ENCODE assay signal across 9 cellular contexts in genomic region chr20:46552460-46553420, GRCh38. TPM values are rescaled to one million over a fixed set of nuclear protein-coding genes. Genes with fewer than 3 reads are reported as not detected.
DNase-seq lines count a peak whose midpoint lies in the region; ATAC-seq, FAIRE-seq and TF ChIP-seq lines count a peak whose summit lies in the region.
"Had no signal": no experiment of that assay in that cellular context is flagged by ENCODE, and none has a peak within 500 bp of the region (broad histone marks: within the 10 kb centered on the region; RNA-seq: fewer than 3 reads in every experiment).

No MANE protein-coding gene starts in this region.

- peak overlapping the region; percentile 75 for H3K27ac Mint-ChIP-seq in activated CD4-positive, alpha-beta T cell treated with anti-CD3 and anti-CD28 coated beads, Interleukin-2, amount 10 ng/mL, durations not matched to agents 7 days and 5 days

- H3K36me3 Mint-ChIP-seq in activated CD4-positive, alpha-beta T cell treated with anti-CD3 and anti-CD28 coated beads, Interleukin-2, amount 10 ng/mL, durations not matched to agents 7 days and 5 days (ENCODE audit: low read depth), result no peaks in the 10 kb centered on the region

- TF ChIP-seq CTCF in left lung (IDR thresholded peaks at IDR 0.05), result no peak

- CTCF ChIA-PET in activated CD4-positive, alpha-beta T cell treated with anti-CD3 and anti-CD28 coated beads, Interleukin-2, amount 10 ng/mL, durations not matched to agents 7 days and 5 days (lab: Charles Lee), result interaction anchor here (2.1 kb wide), 1 partner anchor 10 kb away, joined by 9 read pairs; no protein-coding TSS in a partner anchor

- no peak overlapping the region for H3K4me3 ChIP-seq in left lung

- H3K27me3 ChIP-seq in left lung, result peaks cover 0 to 23% of the 10 kb centered on the region in 2 donors

- no peaks in the 10 kb centered on the region for H3K9me3 ChIP-seq in left lung

- no peaks in the 10 kb centered on the region for H3K9me3 Mint-ChIP-seq in activated CD4-positive, alpha-beta T cell treated with anti-CD3 and anti-CD28 coated beads, Interleukin-2, amount 10 ng/mL, durations not matched to agents 7 days and 5 days

- H3K4me1 ChIP-seq in left lung, result peaks cover 0 to 14% of the 10 kb centered on the region in 2 donors

- H3K4me1 Mint-ChIP-seq in activated CD4-positive, alpha-beta T cell treated with anti-CD3 and anti-CD28 coated beads, Interleukin-2, amount 10 ng/mL, durations not matched to agents 7 days and 5 days, result peaks cover 54% of the 10 kb centered on the region

- H3K27me3 Mint-ChIP-seq in activated CD4-positive, alpha-beta T cell treated with anti-CD3 and anti-CD28 coated beads, Interleukin-2, amount 10 ng/mL, durations not matched to agents 7 days and 5 days, result peaks cover 4% of the 10 kb centered on the region

- DNase-seq in activated CD4-positive, CD25-positive, alpha-beta regulatory T cell treated with anti-CD3 and anti-CD28 coated beads, Interleukin-2, amount 50 U/mL, for 72 hours, result no peak
- DNase-seq in activated CD4-positive, alpha-beta T cell treated with anti-CD3 and anti-CD28 coated beads, Interleukin-2, amount 10 ng/mL, durations not matched to agents 7 days and 5 days, result peak; percentile 67
- peak; percentile 15 for DNase-seq in stimulated activated CD4-positive, alpha-beta T cell treated with anti-CD3 and anti-CD28 coated beads, Interleukin-4, amount 100 ng/mL, for 1 hour
- DNase-seq in posterior cingulate gyrus (no peak), left lung (no peak), H54 (ENCODE audit: insufficient read length, low spot score) (no peak)

- no peak for FAIRE-seq in H54 (lab: Jason Lieb, UNC)
- FAIRE-seq: A204.1 had no signal

- H3K36me3 ChIP-seq in left lung, result no peaks in the 10 kb centered on the region

- H3K27ac ChIP-seq in left lung, result no peak overlapping the region

- POLR2A ChIA-PET in activated CD4-positive, alpha-beta T cell treated with anti-CD3 and anti-CD28 coated beads, Interleukin-2, amount 10 ng/mL, durations not matched to agents 7 days and 5 days (lab: Charles Lee), result interaction anchor here (0.5 to 1.0 kb wide), 2 partner anchors 8 to 119 kb away, joined by 4 read pairs; no protein-coding TSS in a partner anchor

- TF ChIP-seq POLR2A in H54 (IDR thresholded peaks at IDR 0.05; ENCODE audit: low read depth, low read length), result no peak

- intact Hi-C loops in posterior cingulate gyrus (cut with DNase I) (no loop called here), left lung (cut with DNase I) (no loop called here)

- peak; percentile 86 to 89 for ATAC-seq in activated CD4-positive, CD25-positive, alpha-beta regulatory T cell treated with anti-CD3 and anti-CD28 coated beads, Interleukin-2, amount 50 U/mL, for 24 hours
- ATAC-seq in HG03139 (IDR thresholded peaks at IDR 0.05; ENCODE audit: unreplicated experiment) (peak; percentile 54), left lung (no peak)

- peak overlapping the region; percentile 41 for H3K4me3 Mint-ChIP-seq in activated CD4-positive, alpha-beta T cell treated with anti-CD3 and anti-CD28 coated beads, Interleukin-2, amount 10 ng/mL, durations not matched to agents 7 days and 5 days

RNA-seq across cellular contexts. Expression of gene OCSTAMP, which starts 2.3 kb away (rescaled TPM):
- total RNA-seq in activated CD4-positive, alpha-beta T cell treated with anti-CD3 and anti-CD28 coated beads, Interleukin-2, amount 10 ng/mL, durations not matched to agents 7 days and 5 days, result not detected
- not detected for total RNA-seq in left lung

RNA-seq across cellular contexts. Expression of gene ZNF334, which starts 39.4 kb away (rescaled TPM):
- under 1 TPM; 0.50 to 0.71 TPM for total RNA-seq in activated CD4-positive, alpha-beta T cell treated with anti-CD3 and anti-CD28 coated beads, Interleukin-2, amount 10 ng/mL, durations not matched to agents 7 days and 5 days
- total RNA-seq in left lung, result 1 to 10 TPM; 4.3 to 6.2 TPM

Comparison
In these comparisons a context has a peak if more than half of its experiments do, and no peak if none do; other contexts are left out.
1. DNase-seq: peak in activated CD4-positive, alpha-beta T cell treated with anti-CD3 and anti-CD28 coated beads, Interleukin-2, amount 10 ng/mL, durations not matched to agents 7 days and 5 days (single experiment) and stimulated activated CD4-positive, alpha-beta T cell treated with anti-CD3 and anti-CD28 coated beads, Interleukin-4, amount 100 ng/mL, for 1 hour (single experiment); none in activated CD4-positive, CD25-positive, alpha-beta regulatory T cell treated with anti-CD3 and anti-CD28 coated beads, Interleukin-2, amount 50 U/mL, for 72 hours (single experiment), posterior cingulate gyrus (0 of 10), left lung (0 of 2) and H54 (single experiment).